37 cellular contexts compared by ENCODE assay signal in the genomic region with DNA sequence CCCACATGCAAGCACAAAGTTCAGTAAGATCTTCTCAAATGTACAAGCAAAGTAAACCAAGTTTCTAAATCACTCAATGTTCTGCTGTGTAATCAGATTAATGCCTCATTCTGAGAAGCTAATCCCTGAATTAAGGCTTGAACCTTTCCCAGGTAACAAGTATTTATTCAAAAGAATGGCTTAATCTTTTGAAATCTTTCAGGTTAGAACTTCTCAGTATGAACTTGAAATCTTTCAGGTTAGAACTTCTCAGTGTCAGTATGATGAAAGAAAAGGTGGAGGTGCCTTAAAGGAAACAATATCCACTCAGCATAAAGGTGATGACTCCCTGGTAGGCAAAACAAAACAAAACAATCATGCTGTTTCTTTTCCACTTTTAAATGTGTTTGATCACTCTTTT. TPM values are rescaled to one million over a fixed set of nuclear protein-coding genes. Genes with fewer than 3 reads are reported as not detected.
"Had no signal": no experiment of that assay in that cellular context is flagged by ENCODE, and none has a peak within 500 bp of the region (broad histone marks: within the 10 kb centered on the region; RNA-seq: fewer than 3 reads in every experiment).

No MANE protein-coding gene starts in this region.

- FAIRE-seq: astrocyte, RCC 7860 had no signal

- H3K27ac ChIP-seq: adrenal gland, body of pancreas, breast epithelium, PC-9, RWPE1, WERI-Rb-1 had no signal

- H3K4me3 ChIP-seq: adrenal gland, body of pancreas, breast epithelium, PC-9 had no signal

- H3K27me3 ChIP-seq: adrenal gland, body of pancreas, breast epithelium had no signal

- DNase-seq: activated CD4-positive, alpha-beta T cell treated with anti-CD3 and anti-CD28 coated beads for 1 hour; activated CD4-positive, alpha-beta T cell treated with anti-CD3 and anti-CD28 coated beads, Interleukin-2, amount 10 ng/mL, durations not matched to agents 24 days and 14 days; activated CD4-positive, alpha-beta T cell treated with anti-CD3 and anti-CD28 coated beads, Interleukin-2, amount 50 U/mL, for 4 hours; activated CD4-positive, CD25-positive, alpha-beta regulatory T cell; activated CD8-positive, alpha-beta T cell treated with anti-CD3 and anti-CD28 coated beads for 36 hours; activated gamma-delta T cell treated with Interleukin-2 at 50 U/mL for 16 hours; activated naive CD4-positive, alpha-beta T cell treated with anti-CD3 and anti-CD28 coated beads for 36 hours; activated T-cell treated with anti-CD3 and anti-CD28 coated beads, Interleukin-2, amount 50 U/mL, for 24 hours; adrenal gland; body of pancreas; Karpas-422; NCI-H1105 treated with DMSO at 0.1 percent for 48 hours; NCI-H1436; NCI-H1694; NCI-H1930; NCI-H2081 treated with DMSO at 0.1 percent for 48 hours; NCI-H226; NCI-H446 treated with DMSO at 0.1 percent for 48 hours; NCI-H524; NCI-H69; NK-92 treated with Interleukin-12 subunit alpha and Interleukin-12 subunit beta, amount 100 ng/mL, for 24 hours; PC-9; SIG-M5; SW 1271; T-helper 1 cell; T1000; WERI-Rb-1 had no signal

- ATAC-seq: activated CD8-positive, alpha-beta T cell treated with anti-CD3 and anti-CD28 coated beads for 36 hours; body of pancreas; Right ventricle myocardium inferior had no signal

- H3K4me2 ChIP-seq: PC-9 had no signal

- H3K36me3 ChIP-seq: adrenal gland, breast epithelium, WERI-Rb-1 had no signal

- H3K4me1 ChIP-seq: adrenal gland, body of pancreas, breast epithelium had no signal

RNA-seq across cellular contexts. Expression of a gene that starts 29.0 kb away (rescaled TPM):
- total RNA-seq: activated CD4-positive, alpha-beta T cell treated with anti-CD3 and anti-CD28 coated beads, Interleukin-2, amount 10 ng/mL, durations not matched to agents 24 days and 14 days; activated CD8-positive, alpha-beta memory T cell treated with anti-CD3 and anti-CD28 coated beads for 36 hours; activated CD8-positive, alpha-beta T cell treated with anti-CD3 and anti-CD28 coated beads for 36 hours; activated naive CD4-positive, alpha-beta T cell treated with anti-CD3 and anti-CD28 coated beads for 36 hours; activated naive CD4-positive, alpha-beta T cell treated with anti-CD3 and anti-CD28 coated beads, Interleukin-2, amount 50 U/mL, for 72 hours; adrenal gland; body of pancreas; breast epithelium; cardiac septum; MCF 10A; PC-9; Right ventricle myocardium inferior; SK-MEL-5 had no signal
